Comparison of ENCODE assay signal across 1 cellular context in the genomic region with DNA sequence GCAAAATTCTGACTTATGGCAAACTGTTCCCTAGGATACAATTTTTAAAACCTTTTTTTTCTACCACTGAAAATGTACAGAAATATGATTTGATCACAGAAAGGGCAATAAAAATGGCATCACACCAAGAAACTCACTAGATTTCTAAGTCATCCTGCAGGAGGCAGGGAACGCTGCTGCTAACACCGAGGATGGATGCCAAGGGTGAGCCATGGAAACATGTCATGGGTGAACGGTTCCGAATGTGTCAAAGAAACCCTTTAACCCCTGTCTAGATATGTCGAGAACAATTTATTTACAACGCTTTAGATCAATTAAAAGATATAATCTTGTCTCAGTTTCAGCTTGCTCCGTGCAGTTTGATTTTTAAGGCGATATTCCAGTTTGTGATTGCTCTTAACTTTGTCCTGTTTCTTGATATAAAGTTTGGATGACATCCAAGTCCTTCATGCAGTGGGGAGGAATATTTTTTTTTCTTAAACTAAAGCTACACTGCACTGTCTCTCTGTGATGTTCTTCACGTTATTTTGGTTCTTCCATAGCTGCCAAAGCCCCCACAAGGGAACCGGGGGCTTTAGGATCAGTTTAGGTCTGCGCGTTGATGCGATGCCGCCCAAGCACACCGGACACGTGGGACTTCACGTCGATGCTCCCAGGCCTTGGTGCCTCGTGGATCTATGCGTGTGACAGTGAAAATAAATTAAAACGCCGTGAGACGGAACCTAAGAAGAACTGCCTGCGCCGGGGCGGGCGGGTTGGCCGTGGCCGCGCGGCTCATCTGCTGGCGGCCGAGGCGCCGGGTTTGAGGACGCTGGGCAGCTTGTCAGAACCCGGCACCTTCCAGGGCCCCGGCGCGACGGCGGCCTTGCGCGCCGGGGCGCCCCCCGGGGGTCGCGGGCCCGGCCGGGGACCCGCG.
A peak's percentile ranks its signal among the peaks of the same experiment; 100 is the strongest.
TF ChIP-seq lines count a peak whose summit lies in the region.

No MANE protein-coding gene starts in this region.

TF ChIP-seq in K562, 482 proteins besides CTCF, POLR2A, EP300 and RAD21 (continued from another document):
- TF ChIP-seq, protein P1, sequence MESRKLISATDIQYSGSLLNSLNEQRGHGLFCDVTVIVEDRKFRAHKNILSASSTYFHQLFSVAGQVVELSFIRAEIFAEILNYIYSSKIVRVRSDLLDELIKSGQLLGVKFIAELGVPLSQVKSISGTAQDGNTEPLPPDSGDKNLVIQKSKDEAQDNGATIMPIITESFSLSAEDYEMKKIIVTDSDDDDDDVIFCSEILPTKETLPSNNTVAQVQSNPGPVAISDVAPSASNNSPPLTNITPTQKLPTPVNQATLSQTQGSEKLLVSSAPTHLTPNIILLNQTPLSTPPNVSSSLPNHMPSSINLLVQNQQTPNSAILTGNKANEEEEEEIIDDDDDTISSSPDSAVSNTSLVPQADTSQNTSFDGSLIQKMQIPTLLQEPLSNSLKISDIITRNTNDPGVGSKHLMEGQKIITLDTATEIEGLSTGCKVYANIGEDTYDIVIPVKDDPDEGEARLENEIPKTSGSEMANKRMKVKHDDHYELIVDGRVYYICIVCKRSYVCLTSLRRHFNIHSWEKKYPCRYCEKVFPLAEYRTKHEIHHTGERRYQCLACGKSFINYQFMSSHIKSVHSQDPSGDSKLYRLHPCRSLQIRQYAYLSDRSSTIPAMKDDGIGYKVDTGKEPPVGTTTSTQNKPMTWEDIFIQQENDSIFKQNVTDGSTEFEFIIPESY (CRISPR knock-in tag; IDR thresholded peaks at IDR 0.05), result 0 out of 2 replicates have a peak, but pooled peaks have one; percentile 25
- TF ChIP-seq CHCHD3 (CRISPR knock-in tag; IDR thresholded peaks at IDR 0.05) (no peak), MECOM (CRISPR knock-in tag; IDR thresholded peaks at IDR 0.05) (0 out of 2 replicates have a peak, but pooled peaks have one; percentile 10), USF2 (CRISPR knock-in tag; IDR thresholded peaks at IDR 0.05) (0 out of 2 replicates have a peak, but pooled peaks have one; percentile 5), ZNF174 (CRISPR knock-in tag; IDR thresholded peaks at IDR 0.05) (0 out of 2 replicates have a peak, but pooled peaks have one; percentile 32), E2F3 (CRISPR knock-in tag; IDR thresholded peaks at IDR 0.05) (peak; percentile 43; the same call in 1 of the 2 replicates), TCF3 (CRISPR knock-in tag; IDR thresholded peaks at IDR 0.05) (0 out of 2 replicates have a peak, but pooled peaks have one; percentile 4), DPF2 (IDR thresholded peaks at IDR 0.05) (peak; percentile 51; the same call in 1 of the 2 replicates), ZNF197 (CRISPR knock-in tag; IDR thresholded peaks at IDR 0.05; ENCODE audit: low read depth) (no peak; the same call in 1 of the 2 replicates), FOXJ3 (CRISPR knock-in tag; IDR thresholded peaks at IDR 0.05) (0 out of 2 replicates have a peak, but pooled peaks have one; percentile 14), CREB1 (IDR thresholded peaks at IDR 0.05) (no peak), CREB1 (CRISPR knock-in tag; IDR thresholded peaks at IDR 0.05) (peak; percentile 30; the same call in 1 of the 2 replicates), L3MBTL2 (IDR thresholded peaks at IDR 0.05) (peak; percentile 97), MYC (IDR thresholded peaks at IDR 0.05; ENCODE audit: low read depth, low read length) (peak; percentile 41), MYC (CRISPR knock-in tag; IDR thresholded peaks at IDR 0.05; ENCODE audit: borderline replicate concordance, low read depth) (no peak), HMG20A (CRISPR knock-in tag; conservative IDR thresholded peaks at IDR 0.05) (no peak)
- TF ChIP-seq, protein P2, sequence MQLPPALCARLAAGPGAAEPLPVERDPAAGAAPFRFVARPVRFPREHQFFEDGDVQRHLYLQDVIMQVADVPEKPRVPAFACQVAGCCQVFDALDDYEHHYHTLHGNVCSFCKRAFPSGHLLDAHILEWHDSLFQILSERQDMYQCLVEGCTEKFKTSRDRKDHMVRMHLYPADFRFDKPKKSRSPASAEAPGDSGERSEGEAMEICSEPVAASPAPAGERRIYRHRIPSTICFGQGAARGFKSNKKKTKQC (CRISPR knock-in tag; IDR thresholded peaks at IDR 0.05), result 0 out of 2 replicates have a peak, but pooled peaks have one; percentile 61
- TF ChIP-seq, protein P3, sequence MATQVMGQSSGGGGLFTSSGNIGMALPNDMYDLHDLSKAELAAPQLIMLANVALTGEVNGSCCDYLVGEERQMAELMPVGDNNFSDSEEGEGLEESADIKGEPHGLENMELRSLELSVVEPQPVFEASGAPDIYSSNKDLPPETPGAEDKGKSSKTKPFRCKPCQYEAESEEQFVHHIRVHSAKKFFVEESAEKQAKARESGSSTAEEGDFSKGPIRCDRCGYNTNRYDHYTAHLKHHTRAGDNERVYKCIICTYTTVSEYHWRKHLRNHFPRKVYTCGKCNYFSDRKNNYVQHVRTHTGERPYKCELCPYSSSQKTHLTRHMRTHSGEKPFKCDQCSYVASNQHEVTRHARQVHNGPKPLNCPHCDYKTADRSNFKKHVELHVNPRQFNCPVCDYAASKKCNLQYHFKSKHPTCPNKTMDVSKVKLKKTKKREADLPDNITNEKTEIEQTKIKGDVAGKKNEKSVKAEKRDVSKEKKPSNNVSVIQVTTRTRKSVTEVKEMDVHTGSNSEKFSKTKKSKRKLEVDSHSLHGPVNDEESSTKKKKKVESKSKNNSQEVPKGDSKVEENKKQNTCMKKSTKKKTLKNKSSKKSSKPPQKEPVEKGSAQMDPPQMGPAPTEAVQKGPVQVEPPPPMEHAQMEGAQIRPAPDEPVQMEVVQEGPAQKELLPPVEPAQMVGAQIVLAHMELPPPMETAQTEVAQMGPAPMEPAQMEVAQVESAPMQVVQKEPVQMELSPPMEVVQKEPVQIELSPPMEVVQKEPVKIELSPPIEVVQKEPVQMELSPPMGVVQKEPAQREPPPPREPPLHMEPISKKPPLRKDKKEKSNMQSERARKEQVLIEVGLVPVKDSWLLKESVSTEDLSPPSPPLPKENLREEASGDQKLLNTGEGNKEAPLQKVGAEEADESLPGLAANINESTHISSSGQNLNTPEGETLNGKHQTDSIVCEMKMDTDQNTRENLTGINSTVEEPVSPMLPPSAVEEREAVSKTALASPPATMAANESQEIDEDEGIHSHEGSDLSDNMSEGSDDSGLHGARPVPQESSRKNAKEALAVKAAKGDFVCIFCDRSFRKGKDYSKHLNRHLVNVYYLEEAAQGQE (CRISPR knock-in tag; IDR thresholded peaks at IDR 0.05; ENCODE audit: low read depth), result no peak
- TF ChIP-seq, protein P4, sequence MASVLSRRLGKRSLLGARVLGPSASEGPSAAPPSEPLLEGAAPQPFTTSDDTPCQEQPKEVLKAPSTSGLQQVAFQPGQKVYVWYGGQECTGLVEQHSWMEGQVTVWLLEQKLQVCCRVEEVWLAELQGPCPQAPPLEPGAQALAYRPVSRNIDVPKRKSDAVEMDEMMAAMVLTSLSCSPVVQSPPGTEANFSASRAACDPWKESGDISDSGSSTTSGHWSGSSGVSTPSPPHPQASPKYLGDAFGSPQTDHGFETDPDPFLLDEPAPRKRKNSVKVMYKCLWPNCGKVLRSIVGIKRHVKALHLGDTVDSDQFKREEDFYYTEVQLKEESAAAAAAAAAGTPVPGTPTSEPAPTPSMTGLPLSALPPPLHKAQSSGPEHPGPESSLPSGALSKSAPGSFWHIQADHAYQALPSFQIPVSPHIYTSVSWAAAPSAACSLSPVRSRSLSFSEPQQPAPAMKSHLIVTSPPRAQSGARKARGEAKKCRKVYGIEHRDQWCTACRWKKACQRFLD (CRISPR knock-in tag; IDR thresholded peaks at IDR 0.05), result peak; percentile 4; the same call in 1 of the 2 replicates
- TF ChIP-seq, protein P5, sequence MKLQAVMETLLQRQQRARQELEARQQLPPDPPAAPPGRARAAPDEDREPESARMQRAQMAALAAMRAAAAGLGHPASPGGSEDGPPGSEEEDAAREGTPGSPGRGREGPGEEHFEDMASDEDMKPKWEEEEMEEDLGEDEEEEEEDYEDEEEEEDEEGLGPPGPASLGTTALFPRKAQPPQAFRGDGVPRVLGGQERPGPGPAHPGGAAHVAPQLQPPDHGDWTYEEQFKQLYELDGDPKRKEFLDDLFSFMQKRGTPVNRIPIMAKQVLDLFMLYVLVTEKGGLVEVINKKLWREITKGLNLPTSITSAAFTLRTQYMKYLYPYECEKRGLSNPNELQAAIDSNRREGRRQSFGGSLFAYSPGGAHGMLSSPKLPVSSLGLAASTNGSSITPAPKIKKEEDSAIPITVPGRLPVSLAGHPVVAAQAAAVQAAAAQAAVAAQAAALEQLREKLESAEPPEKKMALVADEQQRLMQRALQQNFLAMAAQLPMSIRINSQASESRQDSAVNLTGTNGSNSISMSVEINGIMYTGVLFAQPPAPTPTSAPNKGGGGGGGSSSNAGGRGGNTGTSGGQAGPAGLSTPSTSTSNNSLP (IDR thresholded peaks at IDR 0.05; ENCODE audit: borderline replicate concordance, low read depth, low read length), result 0 out of 2 replicates have a peak, but pooled peaks have one; percentile 10
TF ChIP-seq in K562: peak in this region for 49.
